1 cellular context compared by ENCODE assay signal in the genomic region with DNA sequence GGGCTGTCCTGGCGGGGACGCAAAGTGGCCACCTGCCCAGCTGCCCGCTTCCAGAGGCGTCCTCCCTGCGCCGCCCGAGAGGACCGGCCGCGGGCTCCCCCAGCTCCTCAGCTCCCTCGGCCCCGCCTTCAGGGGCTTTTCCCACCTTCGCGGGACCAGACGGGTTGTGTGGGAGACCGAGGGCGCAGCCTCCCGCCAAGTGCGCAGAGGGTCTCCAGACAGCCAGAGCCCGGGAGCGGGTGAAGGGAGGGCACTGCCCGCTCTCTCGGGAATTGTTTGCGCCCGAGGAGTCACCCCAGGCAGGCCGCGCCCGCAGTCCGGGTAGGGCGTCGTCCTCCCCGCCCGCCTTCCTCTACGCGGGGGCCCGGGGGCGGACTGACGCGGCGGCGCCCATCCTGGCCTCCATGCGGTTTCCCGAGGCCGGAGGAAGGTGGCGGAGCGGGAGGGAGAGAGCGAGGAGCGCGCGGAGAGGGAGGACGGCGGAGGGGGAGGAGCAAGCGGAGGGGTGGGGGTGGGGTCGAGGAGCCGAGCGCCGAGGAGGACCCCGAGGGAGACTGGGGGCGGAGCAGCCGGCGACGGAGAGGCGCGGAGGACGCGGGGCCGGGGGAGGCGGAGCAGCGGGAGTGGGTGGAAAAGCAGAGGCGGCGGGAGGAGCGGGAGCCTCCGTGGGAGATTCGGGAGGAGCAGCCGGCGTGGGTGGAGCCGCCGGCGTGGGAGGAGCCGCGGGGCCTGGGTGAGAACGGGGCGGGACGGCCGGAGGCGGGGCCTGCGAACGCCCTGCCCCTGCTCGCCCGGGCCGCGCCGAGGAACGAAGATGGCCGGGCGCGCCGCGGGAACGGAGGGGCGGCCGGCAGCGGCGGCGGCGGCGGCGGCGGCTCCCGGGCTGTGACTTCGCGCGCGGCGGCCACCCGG.
TF ChIP-seq lines count a peak whose summit lies in the region.

No MANE protein-coding gene starts in this region.

TF ChIP-seq in HepG2, 621 proteins besides CTCF, POLR2A, EP300 and RAD21 (continued from another document and continues in another):
- TF ChIP-seq, protein P1, sequence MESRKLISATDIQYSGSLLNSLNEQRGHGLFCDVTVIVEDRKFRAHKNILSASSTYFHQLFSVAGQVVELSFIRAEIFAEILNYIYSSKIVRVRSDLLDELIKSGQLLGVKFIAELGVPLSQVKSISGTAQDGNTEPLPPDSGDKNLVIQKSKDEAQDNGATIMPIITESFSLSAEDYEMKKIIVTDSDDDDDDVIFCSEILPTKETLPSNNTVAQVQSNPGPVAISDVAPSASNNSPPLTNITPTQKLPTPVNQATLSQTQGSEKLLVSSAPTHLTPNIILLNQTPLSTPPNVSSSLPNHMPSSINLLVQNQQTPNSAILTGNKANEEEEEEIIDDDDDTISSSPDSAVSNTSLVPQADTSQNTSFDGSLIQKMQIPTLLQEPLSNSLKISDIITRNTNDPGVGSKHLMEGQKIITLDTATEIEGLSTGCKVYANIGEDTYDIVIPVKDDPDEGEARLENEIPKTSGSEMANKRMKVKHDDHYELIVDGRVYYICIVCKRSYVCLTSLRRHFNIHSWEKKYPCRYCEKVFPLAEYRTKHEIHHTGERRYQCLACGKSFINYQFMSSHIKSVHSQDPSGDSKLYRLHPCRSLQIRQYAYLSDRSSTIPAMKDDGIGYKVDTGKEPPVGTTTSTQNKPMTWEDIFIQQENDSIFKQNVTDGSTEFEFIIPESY (CRISPR knock-in tag; IDR thresholded peaks at IDR 0.05) = no peak
- TF ChIP-seq ZNF768 (CRISPR knock-in tag; IDR thresholded peaks at IDR 0.05) = no peak
- 0 out of 2 replicates have a peak, but pooled peaks have one; percentile 30 for TF ChIP-seq ZNF746 (CRISPR knock-in tag; IDR thresholded peaks at IDR 0.05)
- 0 out of 2 replicates have a peak, but pooled peaks have one; percentile 36 for TF ChIP-seq HIVEP1 (CRISPR knock-in tag; IDR thresholded peaks at IDR 0.05)
- TF ChIP-seq ZNF614 (CRISPR knock-in tag; IDR thresholded peaks at IDR 0.05; ENCODE audit: borderline replicate concordance) = no peak
- TF ChIP-seq ELF4 (CRISPR knock-in tag; IDR thresholded peaks at IDR 0.05; ENCODE audit: borderline replicate concordance) = no peak
- no peak for TF ChIP-seq ZSCAN25 (CRISPR knock-in tag; IDR thresholded peaks at IDR 0.05)
- TF ChIP-seq ZNF780A (CRISPR knock-in tag; IDR thresholded peaks at IDR 0.05) = no peak
- TF ChIP-seq, protein P2, sequence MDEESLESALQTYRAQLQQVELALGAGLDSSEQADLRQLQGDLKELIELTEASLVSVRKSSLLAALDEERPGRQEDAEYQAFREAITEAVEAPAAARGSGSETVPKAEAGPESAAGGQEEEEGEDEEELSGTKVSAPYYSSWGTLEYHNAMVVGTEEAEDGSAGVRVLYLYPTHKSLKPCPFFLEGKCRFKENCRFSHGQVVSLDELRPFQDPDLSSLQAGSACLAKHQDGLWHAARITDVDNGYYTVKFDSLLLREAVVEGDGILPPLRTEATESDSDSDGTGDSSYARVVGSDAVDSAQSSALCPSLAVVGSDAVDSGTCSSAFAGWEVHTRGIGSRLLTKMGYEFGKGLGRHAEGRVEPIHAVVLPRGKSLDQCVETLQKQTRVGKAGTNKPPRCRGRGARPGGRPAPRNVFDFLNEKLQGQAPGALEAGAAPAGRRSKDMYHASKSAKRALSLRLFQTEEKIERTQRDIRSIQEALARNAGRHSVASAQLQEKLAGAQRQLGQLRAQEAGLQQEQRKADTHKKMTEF (CRISPR knock-in tag; IDR thresholded peaks at IDR 0.05) = peak; percentile 44; the same call in 1 of the 2 replicates
- TF ChIP-seq ZNF615 (CRISPR knock-in tag; IDR thresholded peaks at IDR 0.05; ENCODE audit: borderline replicate concordance) = no peak
- TF ChIP-seq ZNF552 (CRISPR knock-in tag; IDR thresholded peaks at IDR 0.05; ENCODE audit: borderline replicate concordance) = no peak
- peak; percentile 38; the same call in 1 of the 2 replicates for TF ChIP-seq ZMYM2 (CRISPR knock-in tag; IDR thresholded peaks at IDR 0.05)
- no peak for TF ChIP-seq ZNF367 (CRISPR knock-in tag; IDR thresholded peaks at IDR 0.05; ENCODE audit: borderline replicate concordance)
- TF ChIP-seq ZNF7 (CRISPR knock-in tag; IDR thresholded peaks at IDR 0.05) = no peak
- TF ChIP-seq ZNF335 (CRISPR knock-in tag; IDR thresholded peaks at IDR 0.05) = no peak
- no peak for TF ChIP-seq ZSCAN22 (CRISPR knock-in tag; IDR thresholded peaks at IDR 0.05)
- TF ChIP-seq, protein P3, sequence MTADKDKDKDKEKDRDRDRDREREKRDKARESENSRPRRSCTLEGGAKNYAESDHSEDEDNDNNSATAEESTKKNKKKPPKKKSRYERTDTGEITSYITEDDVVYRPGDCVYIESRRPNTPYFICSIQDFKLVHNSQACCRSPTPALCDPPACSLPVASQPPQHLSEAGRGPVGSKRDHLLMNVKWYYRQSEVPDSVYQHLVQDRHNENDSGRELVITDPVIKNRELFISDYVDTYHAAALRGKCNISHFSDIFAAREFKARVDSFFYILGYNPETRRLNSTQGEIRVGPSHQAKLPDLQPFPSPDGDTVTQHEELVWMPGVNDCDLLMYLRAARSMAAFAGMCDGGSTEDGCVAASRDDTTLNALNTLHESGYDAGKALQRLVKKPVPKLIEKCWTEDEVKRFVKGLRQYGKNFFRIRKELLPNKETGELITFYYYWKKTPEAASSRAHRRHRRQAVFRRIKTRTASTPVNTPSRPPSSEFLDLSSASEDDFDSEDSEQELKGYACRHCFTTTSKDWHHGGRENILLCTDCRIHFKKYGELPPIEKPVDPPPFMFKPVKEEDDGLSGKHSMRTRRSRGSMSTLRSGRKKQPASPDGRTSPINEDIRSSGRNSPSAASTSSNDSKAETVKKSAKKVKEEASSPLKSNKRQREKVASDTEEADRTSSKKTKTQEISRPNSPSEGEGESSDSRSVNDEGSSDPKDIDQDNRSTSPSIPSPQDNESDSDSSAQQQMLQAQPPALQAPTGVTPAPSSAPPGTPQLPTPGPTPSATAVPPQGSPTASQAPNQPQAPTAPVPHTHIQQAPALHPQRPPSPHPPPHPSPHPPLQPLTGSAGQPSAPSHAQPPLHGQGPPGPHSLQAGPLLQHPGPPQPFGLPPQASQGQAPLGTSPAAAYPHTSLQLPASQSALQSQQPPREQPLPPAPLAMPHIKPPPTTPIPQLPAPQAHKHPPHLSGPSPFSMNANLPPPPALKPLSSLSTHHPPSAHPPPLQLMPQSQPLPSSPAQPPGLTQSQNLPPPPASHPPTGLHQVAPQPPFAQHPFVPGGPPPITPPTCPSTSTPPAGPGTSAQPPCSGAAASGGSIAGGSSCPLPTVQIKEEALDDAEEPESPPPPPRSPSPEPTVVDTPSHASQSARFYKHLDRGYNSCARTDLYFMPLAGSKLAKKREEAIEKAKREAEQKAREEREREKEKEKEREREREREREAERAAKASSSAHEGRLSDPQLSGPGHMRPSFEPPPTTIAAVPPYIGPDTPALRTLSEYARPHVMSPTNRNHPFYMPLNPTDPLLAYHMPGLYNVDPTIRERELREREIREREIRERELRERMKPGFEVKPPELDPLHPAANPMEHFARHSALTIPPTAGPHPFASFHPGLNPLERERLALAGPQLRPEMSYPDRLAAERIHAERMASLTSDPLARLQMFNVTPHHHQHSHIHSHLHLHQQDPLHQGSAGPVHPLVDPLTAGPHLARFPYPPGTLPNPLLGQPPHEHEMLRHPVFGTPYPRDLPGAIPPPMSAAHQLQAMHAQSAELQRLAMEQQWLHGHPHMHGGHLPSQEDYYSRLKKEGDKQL (CRISPR knock-in tag; IDR thresholded peaks at IDR 0.05; ENCODE audit: low read depth) = no peak
- TF ChIP-seq, protein P4, sequence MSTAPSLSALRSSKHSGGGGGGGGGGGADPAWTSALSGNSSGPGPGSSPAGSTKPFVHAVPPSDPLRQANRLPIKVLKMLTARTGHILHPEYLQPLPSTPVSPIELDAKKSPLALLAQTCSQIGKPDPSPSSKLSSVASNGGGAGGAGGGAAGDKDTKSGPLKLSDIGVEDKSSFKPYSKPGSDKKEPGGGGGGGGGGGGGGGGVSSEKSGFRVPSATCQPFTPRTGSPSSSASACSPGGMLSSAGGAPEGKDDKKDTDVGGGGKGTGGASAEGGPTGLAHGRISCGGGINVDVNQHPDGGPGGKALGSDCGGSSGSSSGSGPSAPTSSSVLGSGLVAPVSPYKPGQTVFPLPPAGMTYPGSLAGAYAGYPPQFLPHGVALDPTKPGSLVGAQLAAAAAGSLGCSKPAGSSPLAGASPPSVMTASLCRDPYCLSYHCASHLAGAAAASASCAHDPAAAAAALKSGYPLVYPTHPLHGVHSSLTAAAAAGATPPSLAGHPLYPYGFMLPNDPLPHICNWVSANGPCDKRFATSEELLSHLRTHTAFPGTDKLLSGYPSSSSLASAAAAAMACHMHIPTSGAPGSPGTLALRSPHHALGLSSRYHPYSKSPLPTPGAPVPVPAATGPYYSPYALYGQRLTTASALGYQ (CRISPR knock-in tag; IDR thresholded peaks at IDR 0.05) = no peak; the same call in 1 of the 2 replicates
- no peak for TF ChIP-seq KLF9 (CRISPR knock-in tag; IDR thresholded peaks at IDR 0.05; ENCODE audit: low read depth)
- TF ChIP-seq, protein P5, sequence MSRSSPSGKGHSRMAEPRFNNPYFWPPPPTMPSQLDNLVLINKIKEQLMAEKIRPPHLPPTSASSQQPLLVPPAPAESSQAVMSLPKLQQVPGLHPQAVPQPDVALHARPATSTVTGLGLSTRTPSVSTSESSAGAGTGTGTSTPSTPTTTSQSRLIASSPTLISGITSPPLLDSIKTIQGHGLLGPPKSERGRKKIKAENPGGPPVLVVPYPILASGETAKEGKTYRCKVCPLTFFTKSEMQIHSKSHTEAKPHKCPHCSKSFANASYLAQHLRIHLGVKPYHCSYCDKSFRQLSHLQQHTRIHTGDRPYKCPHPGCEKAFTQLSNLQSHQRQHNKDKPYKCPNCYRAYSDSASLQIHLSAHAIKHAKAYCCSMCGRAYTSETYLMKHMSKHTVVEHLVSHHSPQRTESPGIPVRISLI (CRISPR knock-in tag; IDR thresholded peaks at IDR 0.05; ENCODE audit: borderline replicate concordance) = no peak
- no peak for TF ChIP-seq AGO1 (IDR thresholded peaks at IDR 0.05; ENCODE audit: low read depth, low read length, poor library complexity, severe bottlenecking)
- TF ChIP-seq KLF13 (CRISPR knock-in tag; IDR thresholded peaks at IDR 0.05) = no peak
- TF ChIP-seq, protein P6, sequence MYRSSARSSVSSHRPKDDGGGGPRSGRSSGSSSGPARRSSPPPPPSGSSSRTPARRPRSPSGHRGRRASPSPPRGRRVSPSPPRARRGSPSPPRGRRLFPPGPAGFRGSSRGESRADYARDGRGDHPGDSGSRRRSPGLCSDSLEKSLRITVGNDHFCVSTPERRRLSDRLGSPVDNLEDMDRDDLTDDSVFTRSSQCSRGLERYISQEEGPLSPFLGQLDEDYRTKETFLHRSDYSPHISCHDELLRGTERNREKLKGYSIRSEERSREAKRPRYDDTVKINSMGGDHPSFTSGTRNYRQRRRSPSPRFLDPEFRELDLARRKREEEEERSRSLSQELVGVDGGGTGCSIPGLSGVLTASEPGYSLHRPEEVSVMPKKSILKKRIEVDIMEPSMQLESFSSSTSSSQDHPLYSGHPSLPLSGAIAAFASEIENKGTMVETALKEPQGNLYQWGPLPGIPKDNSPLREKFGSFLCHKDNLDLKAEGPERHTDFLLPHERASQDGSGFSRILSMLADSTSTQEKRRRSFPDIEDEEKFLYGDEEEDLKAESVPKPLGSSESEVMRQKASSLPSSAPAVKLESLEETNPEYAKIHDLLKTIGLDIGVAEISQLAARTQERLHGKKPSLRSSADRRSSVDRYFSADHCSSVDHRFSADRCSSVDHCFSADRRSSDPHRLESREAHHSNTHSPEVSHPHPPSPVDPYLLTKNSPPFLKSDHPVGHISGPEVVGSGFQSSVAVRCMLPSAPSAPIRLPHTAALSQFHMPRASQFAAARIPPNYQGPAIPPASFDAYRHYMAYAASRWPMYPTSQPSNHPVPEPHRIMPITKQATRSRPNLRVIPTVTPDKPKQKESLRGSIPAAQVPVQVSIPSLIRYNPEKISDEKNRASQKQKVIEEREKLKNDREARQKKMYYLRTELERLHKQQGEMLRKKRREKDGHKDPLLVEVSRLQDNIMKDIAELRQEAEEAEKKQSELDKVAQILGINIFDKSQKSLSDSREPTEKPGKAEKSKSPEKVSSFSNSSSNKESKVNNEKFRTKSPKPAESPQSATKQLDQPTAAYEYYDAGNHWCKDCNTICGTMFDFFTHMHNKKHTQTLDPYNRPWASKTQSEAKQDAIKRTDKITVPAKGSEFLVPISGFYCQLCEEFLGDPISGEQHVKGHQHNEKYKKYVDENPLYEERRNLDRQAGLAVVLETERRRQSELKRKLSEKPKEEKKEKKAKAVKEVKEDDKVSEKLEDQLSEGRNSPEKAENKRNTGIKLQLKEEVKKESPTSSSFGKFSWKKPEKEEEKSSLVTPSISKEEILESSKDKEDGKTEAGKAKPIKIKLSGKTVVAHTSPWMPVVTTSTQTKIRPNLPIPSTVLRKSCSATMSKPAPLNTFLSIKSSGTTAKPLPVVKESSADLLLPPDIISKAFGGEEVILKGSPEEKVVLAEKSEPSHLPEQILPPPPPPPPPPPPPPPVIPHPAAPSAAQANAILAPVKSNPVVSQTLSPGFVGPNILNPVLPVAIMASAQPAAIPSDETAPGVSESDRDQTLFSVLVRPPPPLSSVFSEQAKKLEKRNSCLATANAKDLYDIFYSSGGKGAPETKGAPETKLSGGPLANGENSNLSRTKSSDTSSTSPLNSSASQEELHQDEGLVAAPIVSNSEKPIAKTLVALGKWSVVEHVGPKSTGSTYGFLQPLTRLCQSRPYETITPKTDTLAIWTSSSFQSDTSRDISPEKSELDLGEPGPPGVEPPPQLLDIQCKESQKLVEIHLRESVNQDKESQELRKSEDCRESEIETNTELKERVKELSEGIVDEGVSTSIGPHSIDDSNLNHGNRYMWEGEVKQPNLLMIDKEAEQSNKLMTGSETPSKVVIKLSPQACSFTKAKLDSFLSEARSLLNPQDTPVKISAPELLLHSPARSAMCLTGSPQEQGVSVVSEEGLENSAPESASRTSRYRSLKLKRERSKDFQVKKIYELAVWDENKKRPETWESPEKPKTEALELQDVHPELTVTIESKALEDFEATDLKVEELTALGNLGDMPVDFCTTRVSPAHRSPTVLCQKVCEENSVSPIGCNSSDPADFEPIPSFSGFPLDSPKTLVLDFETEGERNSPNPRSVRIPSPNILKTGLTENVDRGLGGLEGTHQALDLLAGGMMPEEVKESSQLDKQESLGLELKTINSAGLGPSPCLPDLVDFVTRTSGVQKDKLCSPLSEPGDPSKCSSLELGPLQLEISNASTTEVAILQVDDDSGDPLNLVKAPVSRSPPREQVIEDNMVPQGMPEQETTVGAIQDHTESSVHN (CRISPR knock-in tag; IDR thresholded peaks at IDR 0.05) = no peak
- no peak for TF ChIP-seq ZNF543 (CRISPR knock-in tag; IDR thresholded peaks at IDR 0.05)
- TF ChIP-seq HDAC6 (IDR thresholded peaks at IDR 0.05; ENCODE audit: low read depth, low read length) = no peak
- TF ChIP-seq ZNF589 (CRISPR knock-in tag; conservative IDR thresholded peaks at IDR 0.05) = no peak
- 0 out of 2 replicates have a peak, but pooled peaks have one; percentile 30 for TF ChIP-seq KMT2B (CRISPR knock-in tag; IDR thresholded peaks at IDR 0.05)
- no peak for TF ChIP-seq ZEB1 (IDR thresholded peaks at IDR 0.05; ENCODE audit: insufficient replicate concordance, low read depth)
- TF ChIP-seq RFX3 (CRISPR knock-in tag; IDR thresholded peaks at IDR 0.05) = no peak
- TF ChIP-seq MXD4 (CRISPR knock-in tag; IDR thresholded peaks at IDR 0.05) = no peak
- TF ChIP-seq ZFP1 (CRISPR knock-in tag; IDR thresholded peaks at IDR 0.05) = no peak
- TF ChIP-seq, protein P7, sequence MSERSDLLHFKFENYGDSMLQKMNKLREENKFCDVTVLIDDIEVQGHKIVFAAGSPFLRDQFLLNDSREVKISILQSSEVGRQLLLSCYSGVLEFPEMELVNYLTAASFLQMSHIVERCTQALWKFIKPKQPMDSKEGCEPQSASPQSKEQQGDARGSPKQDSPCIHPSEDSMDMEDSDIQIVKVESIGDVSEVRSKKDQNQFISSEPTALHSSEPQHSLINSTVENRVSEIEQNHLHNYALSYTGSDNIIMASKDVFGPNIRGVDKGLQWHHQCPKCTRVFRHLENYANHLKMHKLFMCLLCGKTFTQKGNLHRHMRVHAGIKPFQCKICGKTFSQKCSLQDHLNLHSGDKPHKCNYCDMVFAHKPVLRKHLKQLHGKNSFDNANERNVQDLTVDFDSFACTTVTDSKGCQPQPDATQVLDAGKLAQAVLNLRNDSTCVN (CRISPR knock-in tag; IDR thresholded peaks at IDR 0.05; ENCODE audit: borderline replicate concordance) = peak; percentile 42; the same call in 1 of the 2 replicates
- no peak for TF ChIP-seq SALL2 (CRISPR knock-in tag; IDR thresholded peaks at IDR 0.05)
